In the genomic region with DNA sequence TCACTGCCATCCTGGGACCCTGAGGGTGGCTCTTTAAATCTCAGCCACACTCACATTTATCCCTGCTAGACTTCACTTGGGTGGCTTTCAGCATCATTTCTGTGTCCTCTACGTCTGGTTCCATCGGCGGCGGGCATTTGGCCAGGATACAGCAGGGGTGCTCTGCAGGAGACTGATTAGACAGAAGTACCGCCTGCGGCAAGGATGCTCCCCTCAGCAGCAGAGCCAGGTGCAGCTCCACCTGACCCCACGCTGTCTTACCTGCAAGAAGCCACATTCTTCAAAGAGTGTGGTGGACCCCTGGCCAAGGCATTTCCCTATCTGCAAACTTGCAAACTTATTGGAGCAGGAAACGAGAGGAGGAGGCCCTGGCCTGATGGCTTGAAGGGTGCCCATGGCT, we compare ENCODE assay signal across 23 cellular contexts.
A peak's percentile ranks its signal among the peaks of the same experiment; 100 is the strongest.
DNase-seq lines count a peak whose midpoint lies in the region; ATAC-seq and TF ChIP-seq lines count a peak whose summit lies in the region.
"Had no signal": no experiment of that assay in that cellular context is flagged by ENCODE, and none has a peak within 500 bp of the region (broad histone marks: within the 10 kb centered on the region; RNA-seq: fewer than 3 reads in every experiment).

No MANE protein-coding gene starts in this region.

- intact Hi-C loops in cardiac septum (cut with DNase I) = no loop called here
- intact Hi-C loops in left ventricle myocardium superior (cut with micrococcal nuclease) = no loop called here
- intact Hi-C loops in ascending aorta (cut with DNase I) = no loop called here

- H3K4me3 ChIP-seq in coronary artery = no peak overlapping the region
- no peak overlapping the region for H3K4me3 ChIP-seq in ascending aorta
- H3K4me3 ChIP-seq: A549, GM23338 had no signal

- TF ChIP-seq CTCF in coronary artery (IDR thresholded peaks at IDR 0.05) (no peak), osteocyte (IDR thresholded peaks at IDR 0.05) (no peak), ascending aorta (IDR thresholded peaks at IDR 0.05) (no peak)

- no peaks in the 10 kb centered on the region for H3K4me1 ChIP-seq in ascending aorta
- H3K4me1 ChIP-seq: A549 had no signal

- H3K27ac Mint-ChIP-seq in osteocyte (ENCODE audit: unreplicated experiment) = no peak overlapping the region
- H3K27ac Mint-ChIP-seq: B cell, CD14-positive monocyte, GM23338 had no signal

- H3K9me3 Mint-ChIP-seq in osteocyte (ENCODE audit: unreplicated experiment) = no peaks in the 10 kb centered on the region

- no peaks in the 10 kb centered on the region for H3K9me3 ChIP-seq in ascending aorta

- H3K27ac ChIP-seq in coronary artery (no peak overlapping the region), ascending aorta (no peak overlapping the region)
- H3K27ac ChIP-seq: A549 had no signal

- in situ Hi-C loops in KBM-7 (cut with MboI; ENCODE audit: low pct_unique_long_range_greater_than_20kb, low sequenced_read_pairs) = no loop called here

- no peak for ATAC-seq in left ventricle myocardium superior
- ATAC-seq: GM23338, HCT116, Panc1, SK-N-SH treated with all-trans-retinoic acid at 6 μM for 48 hours had no signal

- H3K4me1 Mint-ChIP-seq in osteocyte (ENCODE audit: unreplicated experiment) = no peaks in the 10 kb centered on the region
- H3K4me1 Mint-ChIP-seq: B cell, CD14-positive monocyte, GM23338 had no signal

- H3K36me3 ChIP-seq in ascending aorta = no peaks in the 10 kb centered on the region

- no peaks in the 10 kb centered on the region for H3K27me3 Mint-ChIP-seq in osteocyte (ENCODE audit: unreplicated experiment)

- H3K4me3 Mint-ChIP-seq in osteocyte (ENCODE audit: unreplicated experiment) = no peak overlapping the region
- H3K4me3 Mint-ChIP-seq: B cell, CD14-positive monocyte, GM23338 had no signal

- H3K36me3 Mint-ChIP-seq in osteocyte (ENCODE audit: unreplicated experiment) = no peaks in the 10 kb centered on the region
- H3K36me3 Mint-ChIP-seq: CD14-positive monocyte had no signal

- peak; percentile 72 for DNase-seq in cardiac septum (ENCODE audit: low spot score)
- no peak for DNase-seq in left ventricle myocardium superior
- peak; percentile 58 for DNase-seq in coronary artery (ENCODE audit: low spot score)
- peak; percentile 71 for DNase-seq in osteocyte (ENCODE audit: extremely low spot score, unreplicated experiment)
- no peak for DNase-seq in NCI-H1694 treated with DMSO at 0.1 percent for 48 hours (lab: John Stamatoyannopoulos, UW)
- DNase-seq in KBM-7 = no peak
- no peak for DNase-seq in ascending aorta (ENCODE audit: low spot score in 2 of 2)
- DNase-seq: EL; GF-D8; Kasumi-1; NCI-H1417 treated with DMSO at 0.1 percent for 48 hours; NCI-H2029; NCI-H2171; NCI-H446; NCI-H526; NK-92 treated with Interleukin-12 subunit alpha and Interleukin-12 subunit beta, amount 100 ng/mL, for 24 hours had no signal

- no peaks in the 10 kb centered on the region for H3K27me3 ChIP-seq in ascending aorta

Comparison
In these comparisons a context has a peak if more than half of its experiments do, and no peak if none do; other contexts are left out.
1. DNase-seq: peak in cardiac septum (single experiment), coronary artery (single experiment) and osteocyte (single experiment); none in left ventricle myocardium superior (single experiment), NCI-H1694 treated with DMSO at 0.1 percent for 48 hours (single experiment), KBM-7 (single experiment) and ascending aorta (0 of 2).